In the genomic region with DNA sequence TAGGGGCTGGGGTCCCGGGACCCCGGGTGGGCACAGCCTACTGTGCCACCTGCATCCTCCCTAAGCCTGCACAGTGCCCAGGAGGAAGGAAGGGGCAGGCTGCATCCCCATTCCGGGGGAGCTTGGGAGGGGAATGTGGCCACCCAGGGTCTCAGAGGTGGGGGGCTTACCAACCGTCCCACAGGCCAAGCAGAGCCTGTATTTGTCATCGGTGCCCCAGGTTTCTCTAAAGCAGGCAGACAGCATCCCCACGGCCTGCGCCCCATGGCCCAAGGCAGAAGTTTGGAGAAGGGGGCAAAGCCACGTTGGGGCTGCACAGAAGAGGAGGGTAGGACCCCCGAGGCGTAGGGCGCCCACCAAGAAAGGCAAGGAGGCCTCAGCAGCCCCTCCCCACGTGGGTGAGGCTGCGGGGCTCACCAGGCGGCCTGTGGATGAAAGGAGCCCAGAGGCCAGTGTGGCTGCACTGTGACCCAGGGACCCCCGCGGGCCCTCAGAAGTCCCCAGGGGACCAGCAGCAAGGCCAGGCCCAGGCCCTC, we compare ENCODE assay signal across 9 cellular contexts. TPM values are rescaled to one million over a fixed set of nuclear protein-coding genes. Genes with fewer than 3 reads are reported as not detected.
DNase-seq lines count a peak whose midpoint lies in the region; ATAC-seq and TF ChIP-seq lines count a peak whose summit lies in the region.
"Had no signal": no experiment of that assay in that cellular context is flagged by ENCODE, and none has a peak within 500 bp of the region (broad histone marks: within the 10 kb centered on the region; RNA-seq: fewer than 3 reads in every experiment).

No MANE protein-coding gene starts in this region.

- DNase-seq in BE2C = no peak
- no peak for DNase-seq in endodermal cell
- DNase-seq in endothelial cell (ENCODE audit: low spot score) = no peak
- no peak for DNase-seq in stimulated activated CD4-positive, alpha-beta T cell treated with anti-CD3 and anti-CD28 coated beads, Interleukin-4, amount 100 ng/mL, for 24 hours
- DNase-seq in NCI-H524 (lab: John Stamatoyannopoulos, UW) = no peak
- DNase-seq: foreskin keratinocyte had no signal

- H3K27ac ChIP-seq in OCI-LY3 (ENCODE audit: low read length) = no peak overlapping the region
- H3K27ac ChIP-seq in endodermal cell (ENCODE audit: low read depth, low read length) = peak overlapping the region; percentile 80
- H3K27ac ChIP-seq in parathyroid adenoma = no peak overlapping the region
- H3K27ac ChIP-seq: foreskin keratinocyte had no signal

- H3K9me3 Mint-ChIP-seq in endodermal cell (no peaks in the 10 kb centered on the region), endothelial cell (ENCODE audit: unreplicated experiment) (no peaks in the 10 kb centered on the region)

- peak overlapping the region; percentile 95 for H3K4me2 ChIP-seq in OCI-LY3 (ENCODE audit: low read length)
- H3K4me2 ChIP-seq in parathyroid adenoma (ENCODE audit: low read length) = peak overlapping the region; percentile 62

- 65 to 68% methylated on average over 9 to 16 of the region's 16 CpGs for WGBS in endodermal cell (ENCODE audit: insufficient coverage in 1 of 2, insufficient read length in 1 of 2), 2 experiments

- H3K9me3 ChIP-seq in BE2C (no peaks in the 10 kb centered on the region), OCI-LY3 (ENCODE audit: insufficient read depth, low read length) (no peaks in the 10 kb centered on the region), endodermal cell (ENCODE audit: control insufficient read depth, low read length) (no peaks in the 10 kb centered on the region), parathyroid adenoma (ENCODE audit: control insufficient read depth, low read length) (no peaks in the 10 kb centered on the region)

- H2AFZ ChIP-seq in OCI-LY3 (ENCODE audit: low read depth, low read length) = peak overlapping the region; percentile 84
- peak overlapping the region; percentile 66 for H2AFZ ChIP-seq in parathyroid adenoma

- no peak for TF ChIP-seq CTCF in BE2C (IDR thresholded peaks at IDR 0.05; ENCODE audit: low read depth, low read length)
- TF ChIP-seq CTCF in OCI-LY3 (IDR thresholded peaks at IDR 0.05; ENCODE audit: low read depth, low read length) = no peak
- TF ChIP-seq CTCF in endodermal cell (conservative IDR thresholded peaks at IDR 0.05) = no peak
- no peak for TF ChIP-seq CTCF in parathyroid adenoma (IDR thresholded peaks at IDR 0.05)
- no peak for TF ChIP-seq CTCF in endothelial cell (IDR thresholded peaks at IDR 0.05; ENCODE audit: unreplicated experiment)

- H3K9ac ChIP-seq in OCI-LY3 (ENCODE audit: low read length) (peak overlapping the region; percentile 79), endodermal cell (ENCODE audit: extremely low read depth, low read length, poor library complexity, severe bottlenecking) (peak overlapping the region; percentile 45), parathyroid adenoma (no peak overlapping the region)

- H4K20me1 ChIP-seq in OCI-LY3 (ENCODE audit: insufficient read depth, low read length) = no peaks in the 10 kb centered on the region

- H3K27ac Mint-ChIP-seq in endodermal cell = peak overlapping the region; percentile 52
- no peak overlapping the region for H3K27ac Mint-ChIP-seq in endothelial cell (ENCODE audit: unreplicated experiment)

- H3K36me3 ChIP-seq in BE2C = peaks cover 6% of the 10 kb centered on the region; the same call in 1 of the 2 replicates
- no peaks in the 10 kb centered on the region for H3K36me3 ChIP-seq in OCI-LY3 (replicated peaks; ENCODE audit: low read depth, low read length)
- no peaks in the 10 kb centered on the region for H3K36me3 ChIP-seq in endodermal cell (ENCODE audit: control insufficient read depth, insufficient read depth, low read length)
- no peaks in the 10 kb centered on the region for H3K36me3 ChIP-seq in parathyroid adenoma (ENCODE audit: control insufficient read depth, insufficient read depth, low read length)

- ATAC-seq in GM21576 (IDR thresholded peaks at IDR 0.05; ENCODE audit: unreplicated experiment) = no peak

- H3K79me2 ChIP-seq in OCI-LY3 (ENCODE audit: low read length) (no peaks in the 10 kb centered on the region), parathyroid adenoma (no peaks in the 10 kb centered on the region)

- H3K27me3 Mint-ChIP-seq in endodermal cell (ENCODE audit: insufficient read depth) (no peaks in the 10 kb centered on the region), endothelial cell (ENCODE audit: unreplicated experiment) (peaks cover 9% of the 10 kb centered on the region)

- H3K4me1 ChIP-seq in BE2C (peaks cover 14% of the 10 kb centered on the region), OCI-LY3 (ENCODE audit: low read length) (peaks cover 22% of the 10 kb centered on the region; the same call in 1 of the 2 replicates), endodermal cell (ENCODE audit: control insufficient read depth, insufficient read depth, low read length) (peaks cover 17% of the 10 kb centered on the region), parathyroid adenoma (no peaks in the 10 kb centered on the region)
- H3K4me1 ChIP-seq: foreskin keratinocyte had no signal

- H3K4me3 Mint-ChIP-seq in endodermal cell (peak overlapping the region; percentile 52), endothelial cell (ENCODE audit: unreplicated experiment) (no peak overlapping the region)

- no peaks in the 10 kb centered on the region for H3K27me3 ChIP-seq in BE2C
- H3K27me3 ChIP-seq in OCI-LY3 (ENCODE audit: low read depth, low read length) = no peaks in the 10 kb centered on the region
- H3K27me3 ChIP-seq in endodermal cell (ENCODE audit: control insufficient read depth, insufficient read depth, low read length, poor library complexity, severe bottlenecking) = no peaks in the 10 kb centered on the region
- H3K27me3 ChIP-seq in parathyroid adenoma (ENCODE audit: control insufficient read depth, insufficient read depth, low read length) = no peaks in the 10 kb centered on the region

- peaks cover 6% of the 10 kb centered on the region for H3K4me1 Mint-ChIP-seq in endodermal cell
- H3K4me1 Mint-ChIP-seq in endothelial cell (ENCODE audit: unreplicated experiment) = peaks cover 4% of the 10 kb centered on the region

- H3K4me3 ChIP-seq in BE2C (ENCODE audit: low read depth, low read length) (peak overlapping the region; percentile 19; the same call in 1 of the 2 replicates), OCI-LY3 (ENCODE audit: low read length) (peak overlapping the region; percentile 84), endodermal cell (ENCODE audit: low read length) (no peak overlapping the region), parathyroid adenoma (ENCODE audit: low read depth, low read length) (peak overlapping the region; percentile 22)

- H3K36me3 Mint-ChIP-seq in endodermal cell (ENCODE audit: low read depth) (no peaks in the 10 kb centered on the region), endothelial cell (ENCODE audit: low read depth, unreplicated experiment) (no peaks in the 10 kb centered on the region)

RNA-seq across cellular contexts. Expression of a gene that starts 0.5 kb away (rescaled TPM):
- 131 TPM for polyA plus RNA-seq in BE2C (2012; ENCODE audit: insufficient read depth, insufficient read length, low read depth)
- total RNA-seq in endodermal cell (10 to 100 TPM; 37.2 to 38.6 TPM), endothelial cell (ENCODE audit: unreplicated experiment) (31.7 TPM)
- 48.0 TPM for polyA plus RNA-seq in endodermal cell (2013, experiment 1 of 2)
- 42.4 TPM for polyA plus RNA-seq in endodermal cell (2013, experiment 2 of 2)

RNA-seq across cellular contexts. Expression of a gene that starts 23.0 kb away (rescaled TPM):
- not detected for polyA plus RNA-seq in BE2C (2012; ENCODE audit: insufficient read depth, insufficient read length, low read depth)
- total RNA-seq in endodermal cell (under 1 TPM; 0.04 to 0.09 TPM), endothelial cell (ENCODE audit: unreplicated experiment) (0.05 TPM)
- polyA plus RNA-seq in endodermal cell (2013, experiment 1 of 2) = 0.04 TPM
- polyA plus RNA-seq in endodermal cell (2013, experiment 2 of 2) = 0.04 TPM
- total RNA-seq: foreskin keratinocyte had no signal

RNA-seq across cellular contexts. Expression of a gene that starts 36.7 kb away (rescaled TPM):
- 95.7 TPM for polyA plus RNA-seq in BE2C (2012; ENCODE audit: insufficient read depth, insufficient read length, low read depth)
- total RNA-seq in endodermal cell (10 to 100 TPM; 12.6 to 20.1 TPM), endothelial cell (ENCODE audit: unreplicated experiment) (14.5 TPM)
- 10.9 TPM for polyA plus RNA-seq in endodermal cell (2013, experiment 1 of 2)
- polyA plus RNA-seq in endodermal cell (2013, experiment 2 of 2) = 9.2 TPM

RNA-seq across cellular contexts. Expression of a gene that starts 46.6 kb away (rescaled TPM):
- 47.9 TPM for polyA plus RNA-seq in BE2C (2012; ENCODE audit: insufficient read depth, insufficient read length, low read depth)
- total RNA-seq in endodermal cell = 1 to 10 TPM in 1 of 2 donors, under 1 TPM in 1; 0.35 to 1.5 TPM
- polyA plus RNA-seq in endodermal cell (2013, experiment 1 of 2) = 0.57 TPM
- polyA plus RNA-seq in endodermal cell (2013, experiment 2 of 2) = 0.21 TPM
- 0.41 TPM for total RNA-seq in endothelial cell (ENCODE audit: unreplicated experiment)
